Comparison of ENCODE assay signal across 1 cellular context in the genomic region with DNA sequence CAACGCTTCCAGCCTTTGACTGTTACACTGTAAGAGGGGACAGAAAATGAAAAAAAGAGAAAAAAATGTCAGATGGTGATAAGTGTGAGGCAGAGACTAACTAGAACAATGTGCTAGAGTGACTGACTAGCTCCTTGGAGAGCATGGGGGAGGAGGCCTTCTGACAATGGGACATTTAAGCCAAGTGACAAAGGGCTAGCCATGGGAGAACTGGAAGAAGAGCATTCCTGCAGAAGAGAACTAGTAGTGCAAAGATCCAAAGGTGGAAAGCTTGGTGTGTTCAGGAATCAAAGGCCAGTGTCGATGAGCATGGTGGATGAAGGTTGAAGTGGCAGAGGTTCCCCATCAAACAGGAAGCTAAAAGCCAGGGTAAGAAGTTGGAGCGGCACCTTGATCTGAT.
TF ChIP-seq lines count a peak whose summit lies in the region.

No MANE protein-coding gene starts in this region.

TF ChIP-seq in K562, 482 proteins besides CTCF, POLR2A, EP300 and RAD21:
- TF ChIP-seq, protein P1, sequence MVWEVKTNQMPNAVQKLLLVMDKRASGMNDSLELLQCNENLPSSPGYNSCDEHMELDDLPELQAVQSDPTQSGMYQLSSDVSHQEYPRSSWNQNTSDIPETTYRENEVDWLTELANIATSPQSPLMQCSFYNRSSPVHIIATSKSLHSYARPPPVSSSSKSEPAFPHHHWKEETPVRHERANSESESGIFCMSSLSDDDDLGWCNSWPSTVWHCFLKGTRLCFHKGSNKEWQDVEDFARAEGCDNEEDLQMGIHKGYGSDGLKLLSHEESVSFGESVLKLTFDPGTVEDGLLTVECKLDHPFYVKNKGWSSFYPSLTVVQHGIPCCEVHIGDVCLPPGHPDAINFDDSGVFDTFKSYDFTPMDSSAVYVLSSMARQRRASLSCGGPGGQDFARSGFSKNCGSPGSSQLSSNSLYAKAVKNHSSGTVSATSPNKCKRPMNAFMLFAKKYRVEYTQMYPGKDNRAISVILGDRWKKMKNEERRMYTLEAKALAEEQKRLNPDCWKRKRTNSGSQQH (CRISPR knock-in tag; IDR thresholded peaks at IDR 0.05) = no peak
- TF ChIP-seq SOX6 (IDR thresholded peaks at IDR 0.05) (no peak), NELFE (IDR thresholded peaks at IDR 0.05; ENCODE audit: insufficient read depth, insufficient read length) (no peak), ZNF146 (CRISPR knock-in tag; IDR thresholded peaks at IDR 0.05; ENCODE audit: unreplicated experiment) (no peak), TFAM (CRISPR knock-in tag; conservative IDR thresholded peaks at IDR 0.05) (no peak), ZNF695 (CRISPR knock-in tag; IDR thresholded peaks at IDR 0.05) (no peak), ZNF586 (CRISPR knock-in tag; conservative IDR thresholded peaks at IDR 0.05) (no peak), ZNF23 (CRISPR knock-in tag; IDR thresholded peaks at IDR 0.05) (no peak)
